12 cellular contexts compared by ENCODE assay signal in genomic region chr2:204608261-204608660, GRCh38.
A peak's percentile ranks its signal among the peaks of the same experiment; 100 is the strongest.
DNase-seq lines count a peak whose midpoint lies in the region; TF ChIP-seq lines count a peak whose summit lies in the region.
"Had no signal": no experiment of that assay in that cellular context is flagged by ENCODE, and none has a peak within 500 bp of the region (broad histone marks: within the 10 kb centered on the region; RNA-seq: fewer than 3 reads in every experiment).

No MANE protein-coding gene starts in this region.

- H3K9me3 ChIP-seq in adipocyte (ENCODE audit: control insufficient read depth, low read length) (no peaks in the 10 kb centered on the region), osteoblast (ENCODE audit: low read depth, low read length) (no peaks in the 10 kb centered on the region)

- H3K4me3 ChIP-seq in adipocyte (ENCODE audit: low read length) (peak overlapping the region; percentile 42), fibroblast of the aortic adventitia (ENCODE audit: low read depth, low read length) (no peak overlapping the region), osteoblast (ENCODE audit: insufficient read depth, low read length) (no peak overlapping the region)
- H3K4me3 ChIP-seq: SK-N-MC had no signal

- H2AFZ ChIP-seq in osteoblast (ENCODE audit: low read length): no peak overlapping the region

- peaks cover 10% of the 10 kb centered on the region for H3K79me2 ChIP-seq in osteoblast (ENCODE audit: insufficient read depth, low read length)

- H3K4me2 ChIP-seq in osteoblast (ENCODE audit: insufficient read depth, low read length): peak overlapping the region; percentile 38

- no peaks in the 10 kb centered on the region for H3K27me3 ChIP-seq in adipocyte (replicated peaks; ENCODE audit: control insufficient read depth, insufficient read depth, low read length)
- no peaks in the 10 kb centered on the region for H3K27me3 ChIP-seq in osteoblast (ENCODE audit: insufficient read depth, low read length)

- H3K36me3 ChIP-seq in adipocyte (ENCODE audit: control insufficient read depth, insufficient read depth, low read length, severe bottlenecking) (no peaks in the 10 kb centered on the region), osteoblast (ENCODE audit: insufficient read depth, low read length) (no peaks in the 10 kb centered on the region)

- DNase-seq in AG08396 (ENCODE audit: low spot score): peak; percentile 47
- DNase-seq in adipocyte (ENCODE audit: low read depth): peak; percentile 62
- peak; percentile 69 for DNase-seq in fibroblast of the aortic adventitia (ENCODE audit: low read depth)
- DNase-seq in osteoblast (ENCODE audit: insufficient read length, low spot score, missing footprints): peak; percentile 80
- DNase-seq in NCI-H1417 (lab: John Stamatoyannopoulos, UW): no peak
- no peak for DNase-seq in superior temporal gyrus (ENCODE audit: extremely low spot score)
- DNase-seq in NCI-H2029 treated with DMSO at 0.1 percent for 48 hours (lab: John Stamatoyannopoulos, UW): no peak
- DNase-seq in mesenteric fat pad (ENCODE audit: low spot score): no peak
- DNase-seq: DMS79; kidney glomerular epithelial cell; stimulated activated CD4-positive, alpha-beta T cell treated with anti-CD3 and anti-CD28 coated beads, Interleukin-1b, Interleukin-23, amount 100 ng/mL, for 48 hours had no signal

- no peak overlapping the region for H3K9ac ChIP-seq in adipocyte (ENCODE audit: low read length)

- peaks cover 46% of the 10 kb centered on the region for H3K4me1 ChIP-seq in adipocyte (ENCODE audit: control insufficient read depth, insufficient read depth, low read length)
- H3K4me1 ChIP-seq in osteoblast (ENCODE audit: insufficient read depth, low read length): peaks cover 17% of the 10 kb centered on the region

- H3K27ac ChIP-seq in osteoblast (ENCODE audit: low read depth, low read length): no peak overlapping the region
- H3K27ac ChIP-seq: SK-N-MC had no signal

- TF ChIP-seq CTCF in fibroblast of the aortic adventitia (IDR thresholded peaks at IDR 0.05; ENCODE audit: insufficient read depth, low read length) (no peak), osteoblast (IDR thresholded peaks at IDR 0.05; ENCODE audit: extremely low read depth, low read depth, low read length) (no peak)

- no peaks in the 10 kb centered on the region for H4K20me1 ChIP-seq in osteoblast (ENCODE audit: insufficient read depth, low read length)

Comparison
In these comparisons a context has a peak if more than half of its experiments do, and no peak if none do; other contexts are left out.
1. DNase-seq: peak in AG08396 (single experiment), adipocyte (single experiment), fibroblast of the aortic adventitia (single experiment) and osteoblast (single experiment); none in NCI-H1417 (0 of 3), superior temporal gyrus (single experiment), NCI-H2029 treated with DMSO at 0.1 percent for 48 hours (single experiment) and mesenteric fat pad (single experiment).